ENCODE assay signal across 9 cellular contexts in genomic region chr19:17681505-17682125, GRCh38. TPM values are rescaled to one million over a fixed set of nuclear protein-coding genes. Genes with fewer than 3 reads are reported as not detected.
DNase-seq lines count a peak whose midpoint lies in the region; ATAC-seq and TF ChIP-seq lines count a peak whose summit lies in the region.
"Had no signal": no experiment of that assay in that cellular context is flagged by ENCODE, and none has a peak within 500 bp of the region (broad histone marks: within the 10 kb centered on the region; RNA-seq: fewer than 3 reads in every experiment).

No MANE protein-coding gene starts in this region.

- POLR2A ChIA-PET in OCI-LY7 (lab: Charles Lee), result no interaction called here
- POLR2A ChIA-PET in naive thymus-derived CD4-positive, alpha-beta T cell (lab: Charles Lee), result no interaction called here

- no peaks in the 10 kb centered on the region for H3K79me2 ChIP-seq in OCI-LY7 (ENCODE audit: insufficient read depth, low read depth, low read length)

- H4K20me1 ChIP-seq in OCI-LY7 (ENCODE audit: insufficient read depth, low read length), result no peaks in the 10 kb centered on the region

- H2AFZ ChIP-seq in OCI-LY7 (ENCODE audit: low read length), result no peak overlapping the region

- H3K27me3 Mint-ChIP-seq in naive thymus-derived CD4-positive, alpha-beta T cell, result peaks cover 68 to 88% (median 75%) of the 10 kb centered on the region in 5 donors

- no peak overlapping the region for H3K4me3 Mint-ChIP-seq in naive thymus-derived CD4-positive, alpha-beta T cell

- BruUV-seq in OCI-LY7 (replicated peaks; lab: Mats Ljungman, UMichigan), result no TSS peak

- H3K9me2 ChIP-seq in OCI-LY7 (ENCODE audit: insufficient read depth, low read length), result no peaks in the 10 kb centered on the region

- H3K9me3 Mint-ChIP-seq in naive thymus-derived CD4-positive, alpha-beta T cell, result peaks cover 0 to 9% (median 2%) of the 10 kb centered on the region in 11 donors

- H3K27me3 ChIP-seq in naive thymus-derived CD4-positive, alpha-beta T cell (ENCODE audit: control insufficient read depth in 2 of 2, insufficient read depth in 2 of 2, low read length in 2 of 2), result peaks cover 5 to 24% of the 10 kb centered on the region in 2 donors

- DNase-seq in ELR (ENCODE audit: low read depth) (peak; percentile 71), OCI-LY7 (ENCODE audit: low spot score) (peak; percentile 19), astrocyte of the hippocampus (ENCODE audit: low read depth, low spot score) (peak; percentile 55), glomerular visceral epithelial cell (ENCODE audit: extremely low spot score) (no peak)
- DNase-seq in naive thymus-derived CD4-positive, alpha-beta T cell, result peak in 5 of 9 donors; percentile 17 to 48 (median 23)
- no peak for DNase-seq in effector CD4-positive, alpha-beta T cell
- DNase-seq: NCI-H2171 had no signal

- H3K27ac Mint-ChIP-seq in naive thymus-derived CD4-positive, alpha-beta T cell, result no peak overlapping the region

- H3K9me3 ChIP-seq in OCI-LY7 (ENCODE audit: low read length), result no peaks in the 10 kb centered on the region
- no peaks in the 10 kb centered on the region for H3K9me3 ChIP-seq in naive thymus-derived CD4-positive, alpha-beta T cell (ENCODE audit: control insufficient read depth in 2 of 3, low read length in 3 of 3)

- peaks cover 0 to 5% (median 0%) of the 10 kb centered on the region in 5 donors for H3K36me3 Mint-ChIP-seq in naive thymus-derived CD4-positive, alpha-beta T cell

- no peak for ATAC-seq in naive thymus-derived CD4-positive, alpha-beta T cell
- no peak for ATAC-seq in GM21576 (IDR thresholded peaks at IDR 0.05; ENCODE audit: unreplicated experiment)
- no peak for ATAC-seq in HG02588 (IDR thresholded peaks at IDR 0.05; ENCODE audit: unreplicated experiment)

- no peak overlapping the region for H3K27ac ChIP-seq in OCI-LY7 (ENCODE audit: low read depth, low read length, poor library complexity, severe bottlenecking)
- H3K27ac ChIP-seq in naive thymus-derived CD4-positive, alpha-beta T cell (ENCODE audit: low read depth, low read length), result no peak overlapping the region

- CTCF ChIA-PET in OCI-LY7 (lab: Charles Lee; ENCODE audit: unreplicated experiment), result no interaction called here
- CTCF ChIA-PET in naive thymus-derived CD4-positive, alpha-beta T cell (lab: Charles Lee), result no interaction called here

- no peak overlapping the region for H3K4me2 ChIP-seq in OCI-LY7 (ENCODE audit: low read length)

- H3K4me3 ChIP-seq in OCI-LY7 (ENCODE audit: low read depth, low read length, poor library complexity, severe bottlenecking), result no peak overlapping the region
- H3K4me3 ChIP-seq in naive thymus-derived CD4-positive, alpha-beta T cell (ENCODE audit: low read length), result no peak overlapping the region

- no peak for TF ChIP-seq CTCF in OCI-LY7 (conservative IDR thresholded peaks at IDR 0.05; ENCODE audit: low read length)

- no peaks in the 10 kb centered on the region for H3K36me3 ChIP-seq in OCI-LY7 (ENCODE audit: insufficient read depth, low read length)
- H3K36me3 ChIP-seq in naive thymus-derived CD4-positive, alpha-beta T cell (ENCODE audit: control insufficient read depth in 2 of 3, insufficient read depth in 3 of 3, low read length in 3 of 3), result no peaks in the 10 kb centered on the region

- peaks cover 0 to 21% (median 0%) of the 10 kb centered on the region in 7 donors for H3K4me1 Mint-ChIP-seq in naive thymus-derived CD4-positive, alpha-beta T cell

- intact Hi-C loops in OCI-LY7 (cut with micrococcal nuclease; ENCODE audit: unreplicated experiment), result no loop called here
- intact Hi-C loops in naive thymus-derived CD4-positive, alpha-beta T cell (cut with micrococcal nuclease), result no loop called here

- H3K4me1 ChIP-seq in OCI-LY7 (ENCODE audit: insufficient read depth, low read length, poor library complexity, severe bottlenecking), result no peaks in the 10 kb centered on the region
- H3K4me1 ChIP-seq in naive thymus-derived CD4-positive, alpha-beta T cell (ENCODE audit: control insufficient read depth in 2 of 2, insufficient read depth in 2 of 2, low read length in 2 of 2), result peaks cover 3 to 7% of the 10 kb centered on the region in 2 donors

RNA-seq across cellular contexts. Expression of gene UNC13A, which starts 6.5 kb away (rescaled TPM):
- 0.80 and 0.92 TPM in 2 replicates for total RNA-seq in OCI-LY7 (2014; rRNA removed; shearing (Covaris generic))
- total RNA-seq in OCI-LY7 (2022), result 0.72 and 0.76 TPM in 2 replicates
- under 1 TPM in 4 of 5 experiments, not detected in 1; 0.03 to 0.30 (median 0.11) TPM for total RNA-seq in naive thymus-derived CD4-positive, alpha-beta T cell
- polyA plus RNA-seq in naive thymus-derived CD4-positive, alpha-beta T cell, result under 1 TPM; 0.02 to 0.04 TPM

RNA-seq across cellular contexts. Expression of gene MAP1S, which starts 37.7 kb away (rescaled TPM):
- 11.5 and 31.6 TPM in 2 replicates for total RNA-seq in OCI-LY7 (2014; rRNA removed; shearing (Covaris generic))
- 53.1 and 61.1 TPM in 2 replicates for total RNA-seq in OCI-LY7 (2022)
- 10 to 100 TPM; 28.6 to 73.8 (median 52.5) TPM for total RNA-seq in naive thymus-derived CD4-positive, alpha-beta T cell
- polyA plus RNA-seq in naive thymus-derived CD4-positive, alpha-beta T cell, result 10 to 100 TPM; 21.9 to 48.4 TPM

Comparison
In these comparisons a context has a peak if more than half of its experiments do, and no peak if none do; other contexts are left out.
1. DNase-seq: peak in ELR (single experiment), OCI-LY7 (single experiment), astrocyte of the hippocampus (single experiment) and naive thymus-derived CD4-positive, alpha-beta T cell (5 of 9); none in effector CD4-positive, alpha-beta T cell (single experiment) and glomerular visceral epithelial cell (single experiment).